29 cellular contexts compared by ENCODE assay signal in the genomic region with DNA sequence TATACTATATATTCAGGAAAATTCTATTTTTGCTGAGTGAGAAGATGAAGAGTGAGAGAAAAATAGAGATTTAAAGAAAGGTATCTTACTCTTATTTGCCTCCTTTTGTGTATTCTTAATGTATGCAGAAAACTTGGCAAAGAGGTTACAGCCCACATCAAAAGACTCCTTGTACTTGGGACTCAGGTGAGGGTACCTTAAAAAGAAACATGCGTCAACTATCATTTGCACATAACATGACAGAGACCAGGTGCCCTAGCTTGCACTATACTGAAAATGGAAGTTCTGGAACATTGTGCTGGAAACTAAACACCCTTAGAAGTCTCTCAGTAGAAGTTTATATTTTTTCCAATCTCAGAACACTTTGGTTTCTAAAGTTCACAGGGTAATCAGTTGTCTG. TPM values are rescaled to one million over a fixed set of nuclear protein-coding genes. Genes with fewer than 3 reads are reported as not detected.
"Had no signal": no experiment of that assay in that cellular context is flagged by ENCODE, and none has a peak within 500 bp of the region (broad histone marks: within the 10 kb centered on the region; RNA-seq: fewer than 3 reads in every experiment).

No MANE protein-coding gene starts in this region.

- DNase-seq: activated CD4-positive, alpha-beta memory T cell treated with anti-CD3 and anti-CD28 coated beads for 36 hours; activated CD4-positive, alpha-beta T cell treated with anti-CD3 and anti-CD28 coated beads for 36 hours; activated CD4-positive, alpha-beta T cell treated with anti-CD3 and anti-CD28 coated beads, Interleukin-2, amount 10 ng/mL, durations not matched to agents 24 days and 14 days; activated CD4-positive, CD25-positive, alpha-beta regulatory T cell; activated CD4-positive, CD25-positive, alpha-beta regulatory T cell treated with anti-CD3 and anti-CD28 coated beads, Interleukin-2, amount 50 U/mL, for 72 hours; activated CD8-positive, alpha-beta memory T cell treated with anti-CD3 and anti-CD28 coated beads, Interleukin-2, amount 10 ng/mL, durations not matched to agents 7 days and 5 days; activated CD8-positive, alpha-beta memory T cell treated with anti-CD3 and anti-CD28 coated beads, Interleukin-2, amount 50 U/mL, for 4 hours; activated CD8-positive, alpha-beta T cell treated with anti-CD3 and anti-CD28 coated beads, Interleukin-2, amount 10 ng/mL, durations not matched to agents 7 days and 5 days; activated effector memory CD4-positive, alpha-beta T cell treated with anti-CD3 and anti-CD28 coated beads, Interleukin-2, amount 50 U/mL, for 16 hours; activated naive CD4-positive, alpha-beta T cell treated with anti-CD3 and anti-CD28 coated beads, Interleukin-2, amount 50 U/mL, for 16 hours; activated T-cell treated with anti-CD3 and anti-CD28 coated beads, Interleukin-2, amount 50 U/mL, for 1 hour; amniotic stem cell; anterior cingulate cortex; body of pancreas; caudate nucleus; cerebellar nuclear complex; colonic mucosa; effector CD8-positive, alpha-beta T cell; esophagus squamous epithelium; foreskin melanocyte; heart right ventricle; T-helper 2 cell had no signal

- H3K4me3 Mint-ChIP-seq: activated CD4-positive, alpha-beta memory T cell treated with anti-CD3 and anti-CD28 coated beads for 36 hours; activated CD4-positive, alpha-beta T cell treated with anti-CD3 and anti-CD28 coated beads for 36 hours; activated CD4-positive, alpha-beta T cell treated with anti-CD3 and anti-CD28 coated beads, Interleukin-2, amount 10 ng/mL, durations not matched to agents 24 days and 14 days; activated CD8-positive, alpha-beta memory T cell treated with anti-CD3 and anti-CD28 coated beads, Interleukin-2, amount 10 ng/mL, durations not matched to agents 7 days and 5 days; activated CD8-positive, alpha-beta T cell treated with anti-CD3 and anti-CD28 coated beads, Interleukin-2, amount 10 ng/mL, durations not matched to agents 7 days and 5 days; activated naive CD8-positive, alpha-beta T cell had no signal

- H3K27me3 Mint-ChIP-seq: activated CD4-positive, alpha-beta memory T cell treated with anti-CD3 and anti-CD28 coated beads for 36 hours; activated CD4-positive, alpha-beta T cell treated with anti-CD3 and anti-CD28 coated beads for 36 hours; activated CD4-positive, alpha-beta T cell treated with anti-CD3 and anti-CD28 coated beads, Interleukin-2, amount 10 ng/mL, durations not matched to agents 24 days and 14 days; activated CD8-positive, alpha-beta memory T cell treated with anti-CD3 and anti-CD28 coated beads, Interleukin-2, amount 10 ng/mL, durations not matched to agents 7 days and 5 days; activated naive CD8-positive, alpha-beta T cell had no signal

- H3K36me3 ChIP-seq: colonic mucosa, esophagus squamous epithelium had no signal

- H3K4me3 ChIP-seq: body of pancreas, colonic mucosa, esophagus squamous epithelium, gastroesophageal sphincter, heart right ventricle had no signal

- ATAC-seq: activated CD4-positive, alpha-beta T cell treated with anti-CD3 and anti-CD28 coated beads for 36 hours; activated CD8-positive, alpha-beta memory T cell treated with anti-CD3 and anti-CD28 coated beads, Interleukin-2, amount 10 ng/mL, durations not matched to agents 7 days and 5 days; activated CD8-positive, alpha-beta T cell treated with anti-CD3 and anti-CD28 coated beads, Interleukin-2, amount 10 ng/mL, durations not matched to agents 7 days and 5 days; body of pancreas; gastroesophageal sphincter; heart right ventricle had no signal

- H3K27ac ChIP-seq: body of pancreas, colonic mucosa, epithelial cell of prostate, esophagus squamous epithelium, gastroesophageal sphincter, heart right ventricle had no signal

- H3K4me1 ChIP-seq: body of pancreas, colonic mucosa, esophagus squamous epithelium, gastroesophageal sphincter, heart right ventricle had no signal

- H3K36me3 Mint-ChIP-seq: activated CD4-positive, alpha-beta memory T cell treated with anti-CD3 and anti-CD28 coated beads for 36 hours; activated CD8-positive, alpha-beta memory T cell treated with anti-CD3 and anti-CD28 coated beads, Interleukin-2, amount 10 ng/mL, durations not matched to agents 7 days and 5 days; activated naive CD8-positive, alpha-beta T cell had no signal

- H3K27me3 ChIP-seq: body of pancreas, colonic mucosa, esophagus squamous epithelium, gastroesophageal sphincter, heart right ventricle had no signal

- H3K9me3 Mint-ChIP-seq: activated CD4-positive, alpha-beta memory T cell treated with anti-CD3 and anti-CD28 coated beads for 36 hours; activated CD4-positive, alpha-beta T cell treated with anti-CD3 and anti-CD28 coated beads, Interleukin-2, amount 10 ng/mL, durations not matched to agents 24 days and 14 days; activated T-helper 2 cell treated with anti-CD3 and anti-CD28 coated beads, Interferon-gamma antibody, Interleukin-2, Interleukin-4, amounts not matched to agents 10 μg/mL and 5 μg/mL and 100 μg/mL, durations not matched to agents 14 hours and 24 hours and 36 hours had no signal

- FAIRE-seq: endometrium, endothelial cell of umbilical vein had no signal

- H3K27ac Mint-ChIP-seq: activated CD4-positive, alpha-beta memory T cell treated with anti-CD3 and anti-CD28 coated beads for 36 hours; activated CD4-positive, alpha-beta T cell treated with anti-CD3 and anti-CD28 coated beads for 36 hours; activated CD4-positive, alpha-beta T cell treated with anti-CD3 and anti-CD28 coated beads, Interleukin-2, amount 10 ng/mL, durations not matched to agents 24 days and 14 days; activated CD8-positive, alpha-beta memory T cell treated with anti-CD3 and anti-CD28 coated beads, Interleukin-2, amount 10 ng/mL, durations not matched to agents 7 days and 5 days; activated CD8-positive, alpha-beta T cell treated with anti-CD3 and anti-CD28 coated beads, Interleukin-2, amount 10 ng/mL, durations not matched to agents 7 days and 5 days; activated naive CD8-positive, alpha-beta T cell; activated T-helper 2 cell treated with anti-CD3 and anti-CD28 coated beads, Interferon-gamma antibody, Interleukin-2, Interleukin-4, amounts not matched to agents 10 μg/mL and 5 μg/mL and 100 μg/mL, durations not matched to agents 14 hours and 24 hours and 36 hours had no signal

- H3K9me3 ChIP-seq: body of pancreas, colonic mucosa, esophagus squamous epithelium, gastroesophageal sphincter, heart right ventricle had no signal

RNA-seq across cellular contexts. Expression of gene RAB39B, which starts 15.6 kb away (rescaled TPM):
- total RNA-seq: endothelial cell of umbilical vein, glomerular endothelial cell had no signal
- polyA plus RNA-seq: endothelial cell of umbilical vein had no signal
